ENCODE assay signal across 8 cellular contexts in genomic region chr4:158722917-158723793, GRCh38. TPM values are rescaled to one million over a fixed set of nuclear protein-coding genes. Genes with fewer than 3 reads are reported as not detected.
DNase-seq lines count a peak whose midpoint lies in the region; ATAC-seq and TF ChIP-seq lines count a peak whose summit lies in the region.

PPID (minus strand) TSS chr4:158723396; CDS start chr4:158723288, 108 bp downstream.

- H3K4me2 ChIP-seq in DND-41 (ENCODE audit: insufficient read depth, low read length) = peak within 1 kb of the TSS; percentile 87
- peak within 1 kb of the TSS; percentile 98 for H3K4me2 ChIP-seq in fibroblast of lung (ENCODE audit: extremely low read depth, insufficient read depth, low read length)

- H3K4me3 ChIP-seq in DND-41 (ENCODE audit: low read depth in 1 of 2, low read length in 2 of 2) (peak within 1 kb of the TSS; percentile 68 to 88), fibroblast of lung (replicated peaks in 1 of 4; ENCODE audit: control extremely low read depth in 1 of 4, insufficient read depth in 1 of 4, low read depth in 3 of 4, low read length in 4 of 4) (peak within 1 kb of the TSS; percentile 58 to 95 (median 70))
- H3K4me3 ChIP-seq in naive thymus-derived CD4-positive, alpha-beta T cell (ENCODE audit: low read length) = peak within 1 kb of the TSS; percentile 93

- peaks cover 57% of the 10 kb centered on the region for H3K36me3 Mint-ChIP-seq in activated T-helper 17 cell treated with anti-CD3 and anti-CD28 coated beads, Interleukin-2, amount 50 U/mL, for 72 hours (ENCODE audit: low read depth)
- H3K36me3 Mint-ChIP-seq in naive thymus-derived CD4-positive, alpha-beta T cell = peaks cover 11 to 24% (median 20%) of the 10 kb centered on the region in 5 donors
- H3K36me3 Mint-ChIP-seq in stimulated activated memory B cell treated with anti-CD40 and anti-IgM and Interleukin-4, amounts not matched to agents 10 μg/mL and 1 μg/mL and 100 μg/mL, for 72 hours = peaks cover 26% of the 10 kb centered on the region

- ATAC-seq in DND-41 (ENCODE audit: insufficient read depth, low read depth) = peak; percentile 90
- peak; percentile 98 for ATAC-seq in GM21825 (IDR thresholded peaks at IDR 0.05; ENCODE audit: unreplicated experiment)
- ATAC-seq in activated T-helper 17 cell treated with anti-CD3 and anti-CD28 coated beads, Interleukin-2, amount 50 U/mL, for 72 hours (replicated peaks) = peak; percentile 87
- ATAC-seq in naive thymus-derived CD4-positive, alpha-beta T cell = peak; percentile 90
- peak; percentile 96 for ATAC-seq in stimulated activated memory B cell treated with anti-CD40 and anti-IgM and Interleukin-4, amounts not matched to agents 10 μg/mL and 1 μg/mL and 100 μg/mL, for 72 hours

- H2AFZ ChIP-seq in DND-41 (ENCODE audit: low read depth, low read length) (peak within 1 kb of the TSS; percentile 94), fibroblast of lung (ENCODE audit: low read length) (peak within 1 kb of the TSS; percentile 87)

- no peaks in the 10 kb centered on the region for H4K20me1 ChIP-seq in DND-41 (ENCODE audit: insufficient read depth, low read length)
- no peaks in the 10 kb centered on the region for H4K20me1 ChIP-seq in fibroblast of lung (ENCODE audit: control insufficient read depth, extremely low read depth, insufficient read depth, low read length)

- TF ChIP-seq CTCF in DND-41 (IDR thresholded peaks at IDR 0.05; ENCODE audit: borderline replicate concordance, extremely low read depth, low read length, poor library complexity, severe bottlenecking) (no peak), fibroblast of lung (conservative IDR thresholded peaks at IDR 0.05 in 1 of 2, IDR thresholded peaks at IDR 0.05 in 1 of 2; ENCODE audit: low read depth in 1 of 2, low read length in 2 of 2) (peak in 1 of 2 donors; percentile 7)

- H3K27me3 ChIP-seq in DND-41 (ENCODE audit: insufficient read depth, low read length, poor library complexity) = no peaks in the 10 kb centered on the region
- H3K27me3 ChIP-seq in fibroblast of lung (ENCODE audit: control insufficient read depth, insufficient read depth, low read length) = no peaks in the 10 kb centered on the region
- no peaks in the 10 kb centered on the region for H3K27me3 ChIP-seq in naive thymus-derived CD4-positive, alpha-beta T cell (ENCODE audit: control insufficient read depth in 2 of 2, insufficient read depth in 2 of 2, low read length in 2 of 2)

- H3K4me1 ChIP-seq in DND-41 (ENCODE audit: insufficient read depth, low read length) (peaks cover 18% of the 10 kb centered on the region; the same call in 1 of the 2 replicates), fibroblast of lung (ENCODE audit: control insufficient read depth, extremely low read depth, insufficient read depth, low read length) (no peaks in the 10 kb centered on the region)
- peaks cover 0 to 3% of the 10 kb centered on the region in 2 donors for H3K4me1 ChIP-seq in naive thymus-derived CD4-positive, alpha-beta T cell (ENCODE audit: control insufficient read depth in 2 of 2, insufficient read depth in 2 of 2, low read length in 2 of 2)

- H3K9ac ChIP-seq in DND-41 (ENCODE audit: low read depth, low read length) (peak within 1 kb of the TSS; percentile 78), fibroblast of lung (ENCODE audit: insufficient read depth, low read length) (peak within 1 kb of the TSS; percentile 75)

- no peaks in the 10 kb centered on the region for H3K9me3 ChIP-seq in DND-41 (ENCODE audit: insufficient read depth, low read length, severe bottlenecking)
- no peaks in the 10 kb centered on the region for H3K9me3 ChIP-seq in KOPT-K1 (ENCODE audit: insufficient read depth, low read length, poor library complexity, severe bottlenecking)
- H3K9me3 ChIP-seq in fibroblast of lung (ENCODE audit: control insufficient read depth, insufficient read depth, low read depth, low read length) = no peaks in the 10 kb centered on the region
- no peaks in the 10 kb centered on the region for H3K9me3 ChIP-seq in naive thymus-derived CD4-positive, alpha-beta T cell (ENCODE audit: control insufficient read depth in 2 of 3, low read length in 3 of 3)

- CTCF ChIA-PET in naive thymus-derived CD4-positive, alpha-beta T cell (lab: Charles Lee) = interaction anchor here (0.7 kb wide), 1 partner anchor 23 kb away, joined by 5 read pairs; no protein-coding TSS in a partner anchor

- intact Hi-C loops in naive thymus-derived CD4-positive, alpha-beta T cell (cut with micrococcal nuclease) = loop anchor here (1.0 to 2.0 kb wide), 5 partner anchors 46 to 480 kb away; partner anchors contain the start of genes ETFDH (in 2 of the 2), FNIP2 (in 2 of the 2) and RAPGEF2 (in 2 of the 2)

- H3K27ac ChIP-seq in DND-41 (ENCODE audit: low read length) (peak within 1 kb of the TSS; percentile 80), KOPT-K1 (ENCODE audit: low read depth, low read length, poor library complexity, severe bottlenecking) (peak within 1 kb of the TSS; percentile 71), fibroblast of lung (ENCODE audit: insufficient read depth, low read length) (peak within 1 kb of the TSS; percentile 82)
- H3K27ac ChIP-seq in naive thymus-derived CD4-positive, alpha-beta T cell (ENCODE audit: low read depth, low read length) = peak within 1 kb of the TSS; percentile 89

- H3K36me3 ChIP-seq in DND-41 (ENCODE audit: insufficient read depth, low read length) (peaks cover 24% of the 10 kb centered on the region), KOPT-K1 (ENCODE audit: insufficient read depth, low read length) (peaks cover 32% of the 10 kb centered on the region), fibroblast of lung (ENCODE audit: control insufficient read depth, insufficient read depth, low read length) (no peaks in the 10 kb centered on the region)
- H3K36me3 ChIP-seq in naive thymus-derived CD4-positive, alpha-beta T cell (ENCODE audit: control insufficient read depth in 2 of 3, insufficient read depth in 3 of 3, low read length in 3 of 3) = peaks cover 0 to 20% (median 4%) of the 10 kb centered on the region in 3 experiments

- peaks cover 27% of the 10 kb centered on the region for H3K79me2 ChIP-seq in DND-41 (ENCODE audit: insufficient read depth, low read length)
- peaks cover 19% of the 10 kb centered on the region for H3K79me2 ChIP-seq in fibroblast of lung (ENCODE audit: control insufficient read depth, insufficient read depth, low read length)

- POLR2A ChIA-PET in naive thymus-derived CD4-positive, alpha-beta T cell (lab: Charles Lee) = interaction anchor here (1.3 kb wide), 1 partner anchor 52 kb away, joined by 4 read pairs; the partner anchor contains the start of gene C4orf46

- peak within 1 kb of the TSS; percentile 98 for H3K4me3 Mint-ChIP-seq in activated T-helper 17 cell treated with anti-CD3 and anti-CD28 coated beads, Interleukin-2, amount 50 U/mL, for 72 hours
- peak within 1 kb of the TSS; percentile 92 to 99 (median 98) for H3K4me3 Mint-ChIP-seq in naive thymus-derived CD4-positive, alpha-beta T cell
- H3K4me3 Mint-ChIP-seq in stimulated activated memory B cell treated with anti-CD40 and anti-IgM and Interleukin-4, amounts not matched to agents 10 μg/mL and 1 μg/mL and 100 μg/mL, for 72 hours = peak within 1 kb of the TSS; percentile 91

- peaks cover 29% of the 10 kb centered on the region for H3K4me1 Mint-ChIP-seq in activated T-helper 17 cell treated with anti-CD3 and anti-CD28 coated beads, Interleukin-2, amount 50 U/mL, for 72 hours
- peaks cover 16 to 47% (median 37%) of the 10 kb centered on the region in 7 donors for H3K4me1 Mint-ChIP-seq in naive thymus-derived CD4-positive, alpha-beta T cell
- H3K4me1 Mint-ChIP-seq in stimulated activated memory B cell treated with anti-CD40 and anti-IgM and Interleukin-4, amounts not matched to agents 10 μg/mL and 1 μg/mL and 100 μg/mL, for 72 hours = peaks cover 16% of the 10 kb centered on the region

- H3K27me3 Mint-ChIP-seq in activated T-helper 17 cell treated with anti-CD3 and anti-CD28 coated beads, Interleukin-2, amount 50 U/mL, for 72 hours = peaks cover 4% of the 10 kb centered on the region
- peaks cover under 1 to 17% (median 7%) of the 10 kb centered on the region in 5 donors for H3K27me3 Mint-ChIP-seq in naive thymus-derived CD4-positive, alpha-beta T cell
- H3K27me3 Mint-ChIP-seq in stimulated activated memory B cell treated with anti-CD40 and anti-IgM and Interleukin-4, amounts not matched to agents 10 μg/mL and 1 μg/mL and 100 μg/mL, for 72 hours = peaks cover 12% of the 10 kb centered on the region

- H3K27ac Mint-ChIP-seq in activated T-helper 17 cell treated with anti-CD3 and anti-CD28 coated beads, Interleukin-2, amount 50 U/mL, for 72 hours = peak within 1 kb of the TSS; percentile 99
- H3K27ac Mint-ChIP-seq in naive thymus-derived CD4-positive, alpha-beta T cell = peak within 1 kb of the TSS; percentile 95 to 99 (median 99)
- H3K27ac Mint-ChIP-seq in stimulated activated memory B cell treated with anti-CD40 and anti-IgM and Interleukin-4, amounts not matched to agents 10 μg/mL and 1 μg/mL and 100 μg/mL, for 72 hours = peak within 1 kb of the TSS; percentile 91

- no peaks in the 10 kb centered on the region for H3K9me3 Mint-ChIP-seq in activated T-helper 17 cell treated with anti-CD3 and anti-CD28 coated beads, Interleukin-2, amount 50 U/mL, for 72 hours
- no peaks in the 10 kb centered on the region for H3K9me3 Mint-ChIP-seq in naive thymus-derived CD4-positive, alpha-beta T cell
- no peaks in the 10 kb centered on the region for H3K9me3 Mint-ChIP-seq in stimulated activated memory B cell treated with anti-CD40 and anti-IgM and Interleukin-4, amounts not matched to agents 10 μg/mL and 1 μg/mL and 100 μg/mL, for 72 hours

- DNase-seq in DND-41 (peak; percentile 72), RPMI7951 (ENCODE audit: low read depth) (peak; percentile 81), fibroblast of lung (ENCODE audit: low read depth in 2 of 2) (peak; percentile 75 to 76)
- peak; percentile 64 to 86 (median 71) for DNase-seq in naive thymus-derived CD4-positive, alpha-beta T cell

RNA-seq across cellular contexts. Expression of gene PPID, which starts in this region (rescaled TPM):
- 38.8 and 51.1 TPM in 2 replicates for total RNA-seq in RPMI7951 (2014; rRNA removed; shearing (Covaris generic))
- 100 to 1,000 TPM in 1 of 2 donors, 10 to 100 TPM in 1; 54.6 to 151 TPM for total RNA-seq in activated T-helper 17 cell treated with anti-CD3 and anti-CD28 coated beads, Interleukin-2, amount 50 U/mL, for 72 hours
- total RNA-seq in fibroblast of lung = 34.4 and 36.0 TPM in 2 replicates
- 18.4 and 23.6 TPM in 2 replicates for polyA plus RNA-seq in fibroblast of lung
- polyA plus RNA-seq in fibroblast of lung (2012) = 24.1 and 24.2 TPM in 2 replicates
- 1.2 and 4.6 TPM in 2 replicates for polyA minus RNA-seq in fibroblast of lung (ENCODE audit: low replicate concordance)
- 10 to 100 TPM; 13.4 to 46.1 (median 26.5) TPM for total RNA-seq in naive thymus-derived CD4-positive, alpha-beta T cell
- polyA plus RNA-seq in naive thymus-derived CD4-positive, alpha-beta T cell = 10 to 100 TPM; 47.0 to 52.0 TPM

Comparison
In these comparisons a context has a peak if more than half of its experiments do, and no peak if none do; other contexts are left out.
1. Peak in every context shown above with its lines: DNase-seq, ATAC-seq, H3K4me3 ChIP-seq and H3K27ac ChIP-seq.